ENCODE assay signal across 8 cellular contexts in genomic region chr9:34989946-34990635, GRCh38. TPM values are rescaled to one million over a fixed set of nuclear protein-coding genes. Genes with fewer than 3 reads are reported as not detected.
DNase-seq lines count a peak whose midpoint lies in the region; ATAC-seq and TF ChIP-seq lines count a peak whose summit lies in the region.

No MANE protein-coding gene starts in this region.

- intact Hi-C loops in heart right ventricle (cut with DNase I) (loop anchor here in 7 of 10 donors (5.0 to 10.0 kb wide), 9 partner anchors 65 to 495 kb away; partner anchors contain the start of genes VCP (in 4 of the 7), FANCG (in 1 of the 7), PIGO (in 1 of the 7) and STOML2 (in 1 of the 7)), ovary (cut with DNase I) (loop anchor here in 2 of 4 donors (5.0 to 10.0 kb wide), 3 partner anchors 85 to 737 kb away; partner anchors contain the start of genes FANCG (in 1 of the 2) and VCP (in 1 of the 2))

- no peak for TF ChIP-seq EP300 in ovary (IDR thresholded peaks at IDR 0.05)

- H3K4me1 ChIP-seq in NT2/D1 (ENCODE audit: insufficient read depth, insufficient read length) (peaks cover 31% of the 10 kb centered on the region), heart right ventricle (peaks cover 26 to 70% (median 57%) of the 10 kb centered on the region in 9 donors), ovary (ENCODE audit: insufficient read depth) (peaks cover 16% of the 10 kb centered on the region)

- peak overlapping the region; percentile 81 for H3K4me3 ChIP-seq in NT2/D1 (ENCODE audit: insufficient read length, low read depth)
- H3K4me3 ChIP-seq in heart right ventricle: peak overlapping the region; percentile 25 to 91 (median 77)
- H3K4me3 ChIP-seq in ovary: peak overlapping the region; percentile 79

- H3K36me3 ChIP-seq in NT2/D1 (ENCODE audit: insufficient read depth, insufficient read length, low read length) (peaks cover 37% of the 10 kb centered on the region), heart right ventricle (peaks cover 0 to under 1% (median 0%) of the 10 kb centered on the region in 9 donors), ovary (no peaks in the 10 kb centered on the region)

- H3K9me3 ChIP-seq in NT2/D1 (ENCODE audit: insufficient read depth, low read length): no peaks in the 10 kb centered on the region
- H3K9me3 ChIP-seq in heart right ventricle: no peaks in the 10 kb centered on the region
- H3K9me3 ChIP-seq in ovary: no peaks in the 10 kb centered on the region

- H3K27ac ChIP-seq in adipose tissue (ENCODE audit: low read depth, low read length) (peak overlapping the region; percentile 29), heart right ventricle (peak overlapping the region; percentile 72 to 99 (median 94)), ovary (peak overlapping the region; percentile 50 to 69)

- in situ Hi-C loops in GM13976 (cut with MboI; ENCODE audit: low sequenced_read_pairs, unreplicated experiment): loop anchor here (10.0 kb wide), 1 partner anchor 85 kb away; no protein-coding TSS in a partner anchor

- H3K9ac ChIP-seq in NT2/D1 (ENCODE audit: insufficient read length, low read depth): peak overlapping the region; percentile 84

- DNase-seq in 8988T: peak; percentile 62
- peak; percentile 67 for DNase-seq in GM13976 (ENCODE audit: low spot score)
- peak; percentile 81 for DNase-seq in NT2/D1 (ENCODE audit: low read depth, low spot score)
- peak; percentile 57 to 72 for DNase-seq in heart right ventricle
- peak in 3 of 5 donors; percentile 71 to 73 (median 72) for DNase-seq in ovary
- no peak for DNase-seq in cerebellar nuclear complex (lab: John Stamatoyannopoulos, UW)
- no peak for DNase-seq in GDM1 (lab: John Stamatoyannopoulos, UW)

- 6 to 18% (median 14%) methylated on average over 19 to 39 of the region's 39 CpGs for WGBS in adipose tissue, 3 donors
- WGBS in heart right ventricle, 2 donors: 9 to 10% methylated on average over 35 to 37 of the region's 39 CpGs
- 5 to 13% (median 6%) methylated on average over 32 to 39 of the region's 39 CpGs for WGBS in ovary, 3 donors

- H3K27me3 ChIP-seq in NT2/D1 (ENCODE audit: insufficient read depth, insufficient read length) (no peaks in the 10 kb centered on the region), heart right ventricle (no peaks in the 10 kb centered on the region), ovary (no peaks in the 10 kb centered on the region)

- TF ChIP-seq POLR2A in ovary (IDR thresholded peaks at IDR 0.05): no peak

- TF ChIP-seq CTCF in GM13976 (IDR thresholded peaks at IDR 0.05; ENCODE audit: borderline replicate concordance, control extremely low read depth, extremely low read depth, insufficient read depth, missing control alignments): no peak
- no peak for TF ChIP-seq CTCF in heart right ventricle (IDR thresholded peaks at IDR 0.05)
- no peak for TF ChIP-seq CTCF in ovary (IDR thresholded peaks at IDR 0.05)

- peak in 6 of 8 donors; percentile 2 to 12 (median 6) for ATAC-seq in heart right ventricle

RNA-seq across cellular contexts. Expression of gene DNAJB5, which starts 0.5 kb away (rescaled TPM):
- polyA plus RNA-seq in adipose tissue (1 to 10 TPM; 2.3 to 9.3 (median 7.8) TPM), heart right ventricle (100 to 1,000 TPM in 1 of 2 donors, 10 to 100 TPM in 1; 44.0 to 107 TPM), ovary (10 to 100 TPM in 1 of 2 donors, 1 to 10 TPM in 1; 5.7 to 23.0 TPM)
- total RNA-seq in heart right ventricle (100 to 1,000 TPM in 3 of 10 donors, 10 to 100 TPM in 7; 49.0 to 206 (median 85.1) TPM), ovary (10 to 100 TPM in 4 of 7 donors, 1 to 10 TPM in 3; 6.4 to 21.0 (median 11.8) TPM)

RNA-seq across cellular contexts. Expression of gene PHF24, which starts 32.0 kb away (rescaled TPM):
- under 1 TPM; 0.03 to 0.34 (median 0.19) TPM for polyA plus RNA-seq in adipose tissue
- total RNA-seq in heart right ventricle: 1 to 10 TPM in 1 of 10 donors, under 1 TPM in 9; 0.11 to 2.2 (median 0.44) TPM
- polyA plus RNA-seq in heart right ventricle: under 1 TPM; 0.07 to 0.09 TPM
- total RNA-seq in ovary: 1 to 10 TPM in 1 of 7 donors, under 1 TPM in 5, not detected in 1; 0.20 to 1.0 (median 0.45) TPM
- under 1 TPM; 0.10 to 0.42 TPM for polyA plus RNA-seq in ovary

Comparison
In these comparisons a context has a peak if more than half of its experiments do, and no peak if none do; other contexts are left out.
1. DNase-seq: peak in 8988T (single experiment), GM13976 (single experiment), NT2/D1 (single experiment), heart right ventricle (2 of 2) and ovary (3 of 5); none in cerebellar nuclear complex (0 of 2) and GDM1 (single experiment).
2. H3K27ac ChIP-seq: peak in every context shown above with its lines; median percentile 94 in heart right ventricle; 60 in ovary; 29 in adipose tissue.
3. Peak in every context shown above with its lines, with median percentiles within 50 percentile points of each other: H3K4me3 ChIP-seq.